In the genomic region with DNA sequence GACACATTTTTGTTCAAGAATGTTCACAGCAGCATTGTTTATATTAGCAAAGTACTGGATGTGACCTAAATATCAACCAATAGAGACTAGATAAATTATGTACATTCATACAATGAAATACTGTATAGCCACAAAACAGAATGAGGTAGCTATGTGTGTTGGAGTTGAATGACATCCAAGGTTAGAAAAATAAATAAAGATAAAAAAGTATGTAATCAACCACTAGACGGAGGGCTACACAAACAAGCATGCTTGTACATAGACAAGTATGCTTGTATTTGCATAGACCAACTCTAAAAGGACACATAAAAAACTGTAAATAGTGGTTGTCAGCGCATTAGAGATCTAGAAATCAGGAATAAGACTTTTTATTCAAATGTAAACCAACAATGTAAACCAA, we compare ENCODE assay signal across 1 cellular context.
TF ChIP-seq lines count a peak whose summit lies in the region.

No MANE protein-coding gene starts in this region.

TF ChIP-seq in HCT116, 20 proteins besides CTCF, POLR2A, EP300 and RAD21 (continued from another document):
- TF ChIP-seq, protein P1, sequence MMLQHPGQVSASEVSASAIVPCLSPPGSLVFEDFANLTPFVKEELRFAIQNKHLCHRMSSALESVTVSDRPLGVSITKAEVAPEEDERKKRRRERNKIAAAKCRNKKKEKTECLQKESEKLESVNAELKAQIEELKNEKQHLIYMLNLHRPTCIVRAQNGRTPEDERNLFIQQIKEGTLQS (IDR thresholded peaks at IDR 0.05), result no peak
- TF ChIP-seq, protein P2, sequence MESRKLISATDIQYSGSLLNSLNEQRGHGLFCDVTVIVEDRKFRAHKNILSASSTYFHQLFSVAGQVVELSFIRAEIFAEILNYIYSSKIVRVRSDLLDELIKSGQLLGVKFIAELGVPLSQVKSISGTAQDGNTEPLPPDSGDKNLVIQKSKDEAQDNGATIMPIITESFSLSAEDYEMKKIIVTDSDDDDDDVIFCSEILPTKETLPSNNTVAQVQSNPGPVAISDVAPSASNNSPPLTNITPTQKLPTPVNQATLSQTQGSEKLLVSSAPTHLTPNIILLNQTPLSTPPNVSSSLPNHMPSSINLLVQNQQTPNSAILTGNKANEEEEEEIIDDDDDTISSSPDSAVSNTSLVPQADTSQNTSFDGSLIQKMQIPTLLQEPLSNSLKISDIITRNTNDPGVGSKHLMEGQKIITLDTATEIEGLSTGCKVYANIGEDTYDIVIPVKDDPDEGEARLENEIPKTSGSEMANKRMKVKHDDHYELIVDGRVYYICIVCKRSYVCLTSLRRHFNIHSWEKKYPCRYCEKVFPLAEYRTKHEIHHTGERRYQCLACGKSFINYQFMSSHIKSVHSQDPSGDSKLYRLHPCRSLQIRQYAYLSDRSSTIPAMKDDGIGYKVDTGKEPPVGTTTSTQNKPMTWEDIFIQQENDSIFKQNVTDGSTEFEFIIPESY (IDR thresholded peaks at IDR 0.05; ENCODE audit: extremely low read depth, insufficient replicate concordance, low read length), result no peak
